In the genomic region with DNA sequence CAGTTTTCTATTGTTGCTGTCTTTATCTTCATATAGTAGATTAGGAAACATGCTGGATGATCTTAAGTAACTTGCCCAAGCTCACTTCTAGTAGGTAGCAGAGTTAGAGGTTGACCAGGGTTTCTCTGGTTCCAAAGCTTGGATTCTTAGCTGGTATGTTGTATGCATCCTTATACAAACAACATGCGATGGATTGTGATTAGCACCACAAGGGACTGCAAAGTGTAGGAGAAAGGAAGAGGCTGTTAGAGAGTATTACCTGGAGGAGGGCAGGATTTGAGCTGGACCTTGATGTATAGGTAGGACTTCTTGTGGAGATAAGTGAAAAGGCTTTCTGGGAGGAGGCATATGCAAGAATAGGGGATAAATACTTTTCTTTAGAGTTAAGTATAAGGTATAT, we compare ENCODE assay signal across 19 cellular contexts. TPM values are rescaled to one million over a fixed set of nuclear protein-coding genes. Genes with fewer than 3 reads are reported as not detected.
DNase-seq lines count a peak whose midpoint lies in the region; ATAC-seq and TF ChIP-seq lines count a peak whose summit lies in the region.
"Had no signal": no experiment of that assay in that cellular context is flagged by ENCODE, and none has a peak within 500 bp of the region (broad histone marks: within the 10 kb centered on the region; RNA-seq: fewer than 3 reads in every experiment).

No MANE protein-coding gene starts in this region.

- H3K27me3 ChIP-seq in CD4-positive, CD25-positive, alpha-beta regulatory T cell (ENCODE audit: control insufficient read depth, insufficient read depth, low read length) = no peaks in the 10 kb centered on the region
- H3K27me3 ChIP-seq in CD8-positive, alpha-beta memory T cell (ENCODE audit: insufficient read depth, low read length, poor library complexity, severe bottlenecking) = no peaks in the 10 kb centered on the region
- H3K27me3 ChIP-seq: upper lobe of left lung had no signal

- peaks cover 38 to 78% (median 67%) of the 10 kb centered on the region in 4 donors for H3K4me1 Mint-ChIP-seq in CD4-positive, CD25-positive, alpha-beta regulatory T cell
- H3K4me1 Mint-ChIP-seq in CD8-positive, alpha-beta memory T cell = peaks cover 77 to 88% (median 87%) of the 10 kb centered on the region in 3 donors
- peaks cover 45% of the 10 kb centered on the region for H3K4me1 Mint-ChIP-seq in activated T-helper 17 cell treated with anti-CD3 and anti-CD28 coated beads, Interleukin-2, amount 50 U/mL, for 72 hours
- H3K4me1 Mint-ChIP-seq in naive B cell = peaks cover 55 to 79% (median 76%) of the 10 kb centered on the region in 3 donors

- CTCF ChIA-PET in CD8-positive, alpha-beta memory T cell (lab: Charles Lee) = interaction anchor here (1.2 kb wide), 1 partner anchor 21 kb away, joined by 3 read pairs; no protein-coding TSS in a partner anchor
- CTCF ChIA-PET in RWPE1 (lab: Yijun Ruan, JAX) = no interaction called here

- H3K36me3 ChIP-seq in CD4-positive, CD25-positive, alpha-beta regulatory T cell (ENCODE audit: control insufficient read depth, insufficient read depth, low read length) = no peaks in the 10 kb centered on the region
- no peaks in the 10 kb centered on the region for H3K36me3 ChIP-seq in CD8-positive, alpha-beta memory T cell (ENCODE audit: insufficient read depth, low read length)
- H3K36me3 ChIP-seq: upper lobe of left lung had no signal

- H3K4me3 Mint-ChIP-seq in CD4-positive, CD25-positive, alpha-beta regulatory T cell = peak overlapping the region in 3 of 4 donors; percentile 11 to 45 (median 24)
- peak overlapping the region; percentile 20 to 60 (median 55) for H3K4me3 Mint-ChIP-seq in CD8-positive, alpha-beta memory T cell
- H3K4me3 Mint-ChIP-seq in activated T-helper 17 cell treated with anti-CD3 and anti-CD28 coated beads, Interleukin-2, amount 50 U/mL, for 72 hours = peak overlapping the region; percentile 33
- H3K4me3 Mint-ChIP-seq in naive B cell = peak overlapping the region in 5 of 8 donors; percentile 6 to 75 (median 39)
- H3K4me3 Mint-ChIP-seq: mesothelial cell of epicardium had no signal

- peaks cover 5% of the 10 kb centered on the region for H3K36me3 Mint-ChIP-seq in CD4-positive, CD25-positive, alpha-beta regulatory T cell
- H3K36me3 Mint-ChIP-seq in CD8-positive, alpha-beta memory T cell = peaks cover 4 to 15% (median 6%) of the 10 kb centered on the region in 3 donors
- peaks cover 12% of the 10 kb centered on the region for H3K36me3 Mint-ChIP-seq in activated T-helper 17 cell treated with anti-CD3 and anti-CD28 coated beads, Interleukin-2, amount 50 U/mL, for 72 hours (ENCODE audit: low read depth)
- H3K36me3 Mint-ChIP-seq in naive B cell = peaks cover 0 to 6% of the 10 kb centered on the region in 2 donors
- H3K36me3 Mint-ChIP-seq: mesothelial cell of epicardium had no signal

- H3K9me3 Mint-ChIP-seq in CD4-positive, CD25-positive, alpha-beta regulatory T cell = no peaks in the 10 kb centered on the region
- no peaks in the 10 kb centered on the region for H3K9me3 Mint-ChIP-seq in CD8-positive, alpha-beta memory T cell
- H3K9me3 Mint-ChIP-seq in activated T-helper 17 cell treated with anti-CD3 and anti-CD28 coated beads, Interleukin-2, amount 50 U/mL, for 72 hours = no peaks in the 10 kb centered on the region
- H3K9me3 Mint-ChIP-seq in naive B cell = no peaks in the 10 kb centered on the region
- H3K9me3 Mint-ChIP-seq: mesothelial cell of epicardium had no signal

- no peak overlapping the region for H3K27ac ChIP-seq in CD4-positive, CD25-positive, alpha-beta regulatory T cell (ENCODE audit: insufficient read depth, low read length, poor library complexity, severe bottlenecking)
- H3K27ac ChIP-seq in CD8-positive, alpha-beta memory T cell (ENCODE audit: low read depth, low read length) = no peak overlapping the region
- H3K27ac ChIP-seq in RWPE1 = no peak overlapping the region
- H3K27ac ChIP-seq: GM23248 had no signal

- no peaks in the 10 kb centered on the region for H3K27me3 Mint-ChIP-seq in CD4-positive, CD25-positive, alpha-beta regulatory T cell
- H3K27me3 Mint-ChIP-seq in CD8-positive, alpha-beta memory T cell = peaks cover 0 to 3% of the 10 kb centered on the region in 2 donors
- H3K27me3 Mint-ChIP-seq in activated T-helper 17 cell treated with anti-CD3 and anti-CD28 coated beads, Interleukin-2, amount 50 U/mL, for 72 hours = no peaks in the 10 kb centered on the region
- H3K27me3 Mint-ChIP-seq in naive B cell = no peaks in the 10 kb centered on the region

- ATAC-seq in CD4-positive, CD25-positive, alpha-beta regulatory T cell (ENCODE audit: low read depth in 2 of 2) = no peak
- no peak for ATAC-seq in activated T-helper 17 cell treated with anti-CD3 and anti-CD28 coated beads, Interleukin-2, amount 50 U/mL, for 72 hours (replicated peaks)
- no peak for ATAC-seq in naive B cell (ENCODE audit: low read depth in 2 of 2)
- ATAC-seq: left colon had no signal

- H3K9me3 ChIP-seq in CD4-positive, CD25-positive, alpha-beta regulatory T cell (ENCODE audit: control insufficient read depth in 2 of 2, low read length in 2 of 2) = no peaks in the 10 kb centered on the region
- no peaks in the 10 kb centered on the region for H3K9me3 ChIP-seq in CD8-positive, alpha-beta memory T cell (ENCODE audit: low read length)
- H3K9me3 ChIP-seq: upper lobe of left lung had no signal

- no peak for DNase-seq in CD4-positive, CD25-positive, alpha-beta regulatory T cell
- no peak for DNase-seq in CD8-positive, alpha-beta memory T cell
- DNase-seq in naive B cell (no peak), A172 (ENCODE audit: low spot score) (no peak), RWPE1 (ENCODE audit: low spot score) (no peak)
- no peak for DNase-seq in activated CD8-positive, alpha-beta memory T cell treated with anti-CD3 and anti-CD28 coated beads for 24 hours
- DNase-seq: activated naive CD4-positive, alpha-beta T cell treated with Interleukin-2 at 50 U/mL for 16 hours; DMS 273 treated with DMSO at 0.1 percent for 48 hours; effector memory CD4-positive, alpha-beta T cell; GM23248; KBM-7; left colon; MV-4-11; NCI-H1694; small intestine; stimulated activated CD4-positive, alpha-beta T cell treated with anti-CD3 and anti-CD28 coated beads, Interleukin-4, amount 100 ng/mL, for 1 hour; upper lobe of left lung had no signal

- TF ChIP-seq CTCF in RWPE1 (conservative IDR thresholded peaks at IDR 0.05; ENCODE audit: low read depth) = no peak

- peak overlapping the region in 2 of 3 donors; percentile 1 to 18 for H3K27ac Mint-ChIP-seq in CD4-positive, CD25-positive, alpha-beta regulatory T cell
- H3K27ac Mint-ChIP-seq in CD8-positive, alpha-beta memory T cell = peak overlapping the region in 6 of 8 donors; percentile 15 to 81 (median 56)
- H3K27ac Mint-ChIP-seq in activated T-helper 17 cell treated with anti-CD3 and anti-CD28 coated beads, Interleukin-2, amount 50 U/mL, for 72 hours = no peak overlapping the region
- H3K27ac Mint-ChIP-seq in naive B cell = peak overlapping the region in 5 of 6 donors; percentile 0 to 54 (median 18)

- H3K4me3 ChIP-seq in CD4-positive, CD25-positive, alpha-beta regulatory T cell (ENCODE audit: low read depth, low read length) = peak overlapping the region; percentile 5
- no peak overlapping the region for H3K4me3 ChIP-seq in CD8-positive, alpha-beta memory T cell (ENCODE audit: low read length)
- H3K4me3 ChIP-seq: GM23248, upper lobe of left lung had no signal

- peaks cover 65% of the 10 kb centered on the region for H3K4me1 ChIP-seq in CD4-positive, CD25-positive, alpha-beta regulatory T cell (ENCODE audit: control insufficient read depth, insufficient read depth, low read length, poor library complexity, severe bottlenecking)
- H3K4me1 ChIP-seq in CD8-positive, alpha-beta memory T cell (ENCODE audit: insufficient read depth, low read length) = peaks cover 76% of the 10 kb centered on the region

- POLR2A ChIA-PET in CD8-positive, alpha-beta memory T cell (lab: Charles Lee) = interaction anchor here (2.5 kb wide), 1 partner anchor 19 kb away, joined by 12 read pairs; no protein-coding TSS in a partner anchor
- POLR2A ChIA-PET in RWPE1 (lab: Yijun Ruan, JAX; ENCODE audit: low non-redundant PET) = no interaction called here

RNA-seq across cellular contexts. Expression of a gene that starts 5.6 kb away (rescaled TPM):
- total RNA-seq in CD4-positive, CD25-positive, alpha-beta regulatory T cell = 83.4 TPM
- polyA plus RNA-seq in CD4-positive, CD25-positive, alpha-beta regulatory T cell = 10 to 100 TPM; 20.2 to 30.5 (median 22.9) TPM
- 10 to 100 TPM; 47.8 to 51.0 TPM for total RNA-seq in CD8-positive, alpha-beta memory T cell
- 41.4 TPM for polyA plus RNA-seq in CD8-positive, alpha-beta memory T cell
- 10 to 100 TPM; 38.4 to 39.6 TPM for total RNA-seq in activated T-helper 17 cell treated with anti-CD3 and anti-CD28 coated beads, Interleukin-2, amount 50 U/mL, for 72 hours
- polyA plus RNA-seq in naive B cell (ENCODE audit: low read depth in 6 of 6) = 10 to 100 TPM; 35.5 to 63.2 (median 46.0) TPM
- total RNA-seq in A172 (2014; rRNA removed; shearing (Covaris generic)) = 10.0 and 12.4 TPM in 2 replicates
